Comparison of ENCODE assay signal across 1 cellular context in the genomic region with DNA sequence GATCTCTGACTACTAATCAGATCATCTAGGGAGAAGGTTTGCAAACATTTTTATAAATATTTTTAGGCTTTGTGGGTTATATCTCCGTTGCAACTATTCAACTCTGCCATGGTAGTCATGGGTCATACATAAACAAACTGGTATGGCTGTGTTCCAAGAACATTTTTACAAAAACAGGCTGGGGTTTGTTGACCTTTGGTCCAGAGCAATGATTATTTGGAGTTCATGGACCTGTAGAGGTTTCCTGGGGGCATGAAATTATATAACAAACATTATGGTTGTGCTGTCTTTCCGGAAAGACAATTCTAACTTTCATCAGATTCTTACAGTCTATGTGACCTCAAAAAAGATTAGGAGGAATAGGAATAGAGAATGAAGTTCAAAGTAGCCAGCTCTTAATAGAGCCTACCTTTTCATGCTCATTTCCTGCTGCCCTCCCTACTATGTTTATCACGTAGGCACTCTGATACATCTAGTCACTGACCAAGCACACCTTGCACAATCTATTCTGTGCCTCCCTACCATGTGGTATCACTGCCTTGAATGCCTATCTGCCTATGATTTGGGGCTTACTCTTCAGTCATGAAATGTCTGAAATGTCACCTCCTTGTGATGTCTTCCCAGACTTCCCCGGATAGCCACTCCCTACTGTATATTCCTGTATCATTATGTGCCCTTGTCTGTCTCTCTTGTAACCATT.
TF ChIP-seq lines count a peak whose summit lies in the region.

No MANE protein-coding gene starts in this region.

TF ChIP-seq in HepG2, 621 proteins besides CTCF, POLR2A, EP300 and RAD21 (continued from another document and continues in another):
- TF ChIP-seq, protein P1, sequence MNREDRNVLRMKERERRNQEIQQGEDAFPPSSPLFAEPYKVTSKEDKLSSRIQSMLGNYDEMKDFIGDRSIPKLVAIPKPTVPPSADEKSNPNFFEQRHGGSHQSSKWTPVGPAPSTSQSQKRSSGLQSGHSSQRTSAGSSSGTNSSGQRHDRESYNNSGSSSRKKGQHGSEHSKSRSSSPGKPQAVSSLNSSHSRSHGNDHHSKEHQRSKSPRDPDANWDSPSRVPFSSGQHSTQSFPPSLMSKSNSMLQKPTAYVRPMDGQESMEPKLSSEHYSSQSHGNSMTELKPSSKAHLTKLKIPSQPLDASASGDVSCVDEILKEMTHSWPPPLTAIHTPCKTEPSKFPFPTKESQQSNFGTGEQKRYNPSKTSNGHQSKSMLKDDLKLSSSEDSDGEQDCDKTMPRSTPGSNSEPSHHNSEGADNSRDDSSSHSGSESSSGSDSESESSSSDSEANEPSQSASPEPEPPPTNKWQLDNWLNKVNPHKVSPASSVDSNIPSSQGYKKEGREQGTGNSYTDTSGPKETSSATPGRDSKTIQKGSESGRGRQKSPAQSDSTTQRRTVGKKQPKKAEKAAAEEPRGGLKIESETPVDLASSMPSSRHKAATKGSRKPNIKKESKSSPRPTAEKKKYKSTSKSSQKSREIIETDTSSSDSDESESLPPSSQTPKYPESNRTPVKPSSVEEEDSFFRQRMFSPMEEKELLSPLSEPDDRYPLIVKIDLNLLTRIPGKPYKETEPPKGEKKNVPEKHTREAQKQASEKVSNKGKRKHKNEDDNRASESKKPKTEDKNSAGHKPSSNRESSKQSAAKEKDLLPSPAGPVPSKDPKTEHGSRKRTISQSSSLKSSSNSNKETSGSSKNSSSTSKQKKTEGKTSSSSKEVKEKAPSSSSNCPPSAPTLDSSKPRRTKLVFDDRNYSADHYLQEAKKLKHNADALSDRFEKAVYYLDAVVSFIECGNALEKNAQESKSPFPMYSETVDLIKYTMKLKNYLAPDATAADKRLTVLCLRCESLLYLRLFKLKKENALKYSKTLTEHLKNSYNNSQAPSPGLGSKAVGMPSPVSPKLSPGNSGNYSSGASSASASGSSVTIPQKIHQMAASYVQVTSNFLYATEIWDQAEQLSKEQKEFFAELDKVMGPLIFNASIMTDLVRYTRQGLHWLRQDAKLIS (CRISPR knock-in tag; IDR thresholded peaks at IDR 0.05), result peak; percentile 49; the same call in 1 of the 2 replicates
- TF ChIP-seq, protein P2, sequence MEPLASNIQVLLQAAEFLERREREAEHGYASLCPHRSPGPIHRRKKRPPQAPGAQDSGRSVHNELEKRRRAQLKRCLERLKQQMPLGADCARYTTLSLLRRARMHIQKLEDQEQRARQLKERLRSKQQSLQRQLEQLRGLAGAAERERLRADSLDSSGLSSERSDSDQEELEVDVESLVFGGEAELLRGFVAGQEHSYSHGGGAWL (CRISPR knock-in tag; IDR thresholded peaks at IDR 0.05), result no peak
- TF ChIP-seq FOXP1 (IDR thresholded peaks at IDR 0.05) (no peak), FOXP1 (CRISPR knock-in tag; IDR thresholded peaks at IDR 0.05) (peak; percentile 88), ZNF143 (CRISPR knock-in tag; IDR thresholded peaks at IDR 0.05) (no peak), ZNF562 (CRISPR knock-in tag; IDR thresholded peaks at IDR 0.05; ENCODE audit: borderline replicate concordance) (no peak), PTBP1 (IDR thresholded peaks at IDR 0.05; ENCODE audit: low read depth, low read length, poor library complexity, severe bottlenecking) (no peak), CC2D1A (CRISPR knock-in tag; IDR thresholded peaks at IDR 0.05) (peak; percentile 91; the same call in 1 of the 2 replicates), PHF5A (CRISPR knock-in tag; IDR thresholded peaks at IDR 0.05; ENCODE audit: low read depth, unreplicated experiment) (peak; percentile 64), DMAP1 (CRISPR knock-in tag; IDR thresholded peaks at IDR 0.05) (no peak; the same call in 1 of the 2 replicates), FOXA3 (CRISPR knock-in tag; IDR thresholded peaks at IDR 0.05) (peak; percentile 70), ZNF770 (CRISPR knock-in tag; IDR thresholded peaks at IDR 0.05) (no peak), TBX2 (CRISPR knock-in tag; IDR thresholded peaks at IDR 0.05; ENCODE audit: borderline replicate concordance) (peak; percentile 88), ZNF704 (CRISPR knock-in tag; IDR thresholded peaks at IDR 0.05; ENCODE audit: borderline replicate concordance) (no peak), RFXAP (CRISPR knock-in tag; IDR thresholded peaks at IDR 0.05; ENCODE audit: borderline replicate concordance) (no peak), ZNF816 (CRISPR knock-in tag; IDR thresholded peaks at IDR 0.05; ENCODE audit: borderline replicate concordance) (0 out of 2 replicates have a peak, but pooled peaks have one; percentile 24), ZNF772 (CRISPR knock-in tag; IDR thresholded peaks at IDR 0.05) (peak; percentile 92), POGK (CRISPR knock-in tag; conservative IDR thresholded peaks at IDR 0.05) (peak; percentile 58), SSRP1 (CRISPR knock-in tag; IDR thresholded peaks at IDR 0.05) (peak; percentile 99), KLF15 (CRISPR knock-in tag; IDR thresholded peaks at IDR 0.05; ENCODE audit: borderline replicate concordance) (no peak), HNF4A (CRISPR knock-in tag; IDR thresholded peaks at IDR 0.05) (peak; percentile 98), GTF2F1 (IDR thresholded peaks at IDR 0.05; ENCODE audit: low read length) (no peak), THAP11 (CRISPR knock-in tag; IDR thresholded peaks at IDR 0.05) (peak; percentile 65), PRPF4 (IDR thresholded peaks at IDR 0.05; ENCODE audit: low read depth, low read length, poor library complexity, severe bottlenecking) (no peak), ZNF883 (CRISPR knock-in tag; IDR thresholded peaks at IDR 0.05; ENCODE audit: not compliant biosample characterization) (no peak), YY1 (IDR thresholded peaks at IDR 0.05; ENCODE audit: insufficient read depth, insufficient replicate concordance, low read depth, low read length) (peak; percentile 43), HMGA1 (CRISPR knock-in tag; conservative IDR thresholded peaks at IDR 0.05) (no peak), ZNF34 (CRISPR knock-in tag; IDR thresholded peaks at IDR 0.05; ENCODE audit: borderline replicate concordance) (no peak), ZNF557 (CRISPR knock-in tag; IDR thresholded peaks at IDR 0.05) (0 out of 2 replicates have a peak, but pooled peaks have one; percentile 21), ZNF556 (CRISPR knock-in tag; IDR thresholded peaks at IDR 0.05; ENCODE audit: borderline replicate concordance) (0 out of 2 replicates have a peak, but pooled peaks have one; percentile 55), FOXJ3 (CRISPR knock-in tag; IDR thresholded peaks at IDR 0.05; ENCODE audit: borderline replicate concordance) (peak; percentile 95; the same call in 1 of the 2 replicates), FOSL1 (CRISPR knock-in tag; IDR thresholded peaks at IDR 0.05; ENCODE audit: borderline replicate concordance) (no peak), SNAPC2 (CRISPR knock-in tag; IDR thresholded peaks at IDR 0.05) (peak; percentile 61; the same call in 1 of the 2 replicates), ZNF672 (CRISPR knock-in tag; IDR thresholded peaks at IDR 0.05) (no peak), UBTF (CRISPR knock-in tag; IDR thresholded peaks at IDR 0.05) (no peak)
- TF ChIP-seq, protein P3, sequence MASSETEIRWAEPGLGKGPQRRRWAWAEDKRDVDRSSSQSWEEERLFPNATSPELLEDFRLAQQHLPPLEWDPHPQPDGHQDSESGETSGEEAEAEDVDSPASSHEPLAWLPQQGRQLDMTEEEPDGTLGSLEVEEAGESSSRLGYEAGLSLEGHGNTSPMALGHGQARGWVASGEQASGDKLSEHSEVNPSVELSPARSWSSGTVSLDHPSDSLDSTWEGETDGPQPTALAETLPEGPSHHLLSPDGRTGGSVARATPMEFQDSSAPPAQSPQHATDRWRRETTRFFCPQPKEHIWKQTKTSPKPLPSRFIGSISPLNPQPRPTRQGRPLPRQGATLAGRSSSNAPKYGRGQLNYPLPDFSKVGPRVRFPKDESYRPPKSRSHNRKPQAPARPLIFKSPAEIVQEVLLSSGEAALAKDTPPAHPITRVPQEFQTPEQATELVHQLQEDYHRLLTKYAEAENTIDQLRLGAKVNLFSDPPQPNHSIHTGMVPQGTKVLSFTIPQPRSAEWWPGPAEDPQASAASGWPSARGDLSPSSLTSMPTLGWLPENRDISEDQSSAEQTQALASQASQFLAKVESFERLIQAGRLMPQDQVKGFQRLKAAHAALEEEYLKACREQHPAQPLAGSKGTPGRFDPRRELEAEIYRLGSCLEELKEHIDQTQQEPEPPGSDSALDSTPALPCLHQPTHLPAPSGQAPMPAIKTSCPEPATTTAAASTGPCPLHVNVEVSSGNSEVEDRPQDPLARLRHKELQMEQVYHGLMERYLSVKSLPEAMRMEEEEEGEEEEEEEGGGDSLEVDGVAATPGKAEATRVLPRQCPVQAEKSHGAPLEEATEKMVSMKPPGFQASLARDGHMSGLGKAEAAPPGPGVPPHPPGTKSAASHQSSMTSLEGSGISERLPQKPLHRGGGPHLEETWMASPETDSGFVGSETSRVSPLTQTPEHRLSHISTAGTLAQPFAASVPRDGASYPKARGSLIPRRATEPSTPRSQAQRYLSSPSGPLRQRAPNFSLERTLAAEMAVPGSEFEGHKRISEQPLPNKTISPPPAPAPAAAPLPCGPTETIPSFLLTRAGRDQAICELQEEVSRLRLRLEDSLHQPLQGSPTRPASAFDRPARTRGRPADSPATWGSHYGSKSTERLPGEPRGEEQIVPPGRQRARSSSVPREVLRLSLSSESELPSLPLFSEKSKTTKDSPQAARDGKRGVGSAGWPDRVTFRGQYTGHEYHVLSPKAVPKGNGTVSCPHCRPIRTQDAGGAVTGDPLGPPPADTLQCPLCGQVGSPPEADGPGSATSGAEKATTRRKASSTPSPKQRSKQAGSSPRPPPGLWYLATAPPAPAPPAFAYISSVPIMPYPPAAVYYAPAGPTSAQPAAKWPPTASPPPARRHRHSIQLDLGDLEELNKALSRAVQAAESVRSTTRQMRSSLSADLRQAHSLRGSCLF (CRISPR knock-in tag; IDR thresholded peaks at IDR 0.05; ENCODE audit: borderline replicate concordance), result no peak
- TF ChIP-seq, protein P4, sequence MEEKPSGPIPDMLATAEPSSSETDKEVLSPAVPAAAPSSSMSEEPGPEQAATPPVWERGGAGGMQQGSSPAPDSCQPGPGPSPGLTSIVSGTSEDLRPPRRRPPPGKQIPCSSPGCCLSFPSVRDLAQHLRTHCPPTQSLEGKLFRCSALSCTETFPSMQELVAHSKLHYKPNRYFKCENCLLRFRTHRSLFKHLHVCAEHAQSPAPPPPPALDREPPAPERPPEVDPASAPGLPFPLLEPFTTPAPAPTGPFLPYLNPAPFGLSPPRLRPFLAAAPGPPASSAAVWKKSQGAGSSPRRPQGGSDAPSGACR (CRISPR knock-in tag; IDR thresholded peaks at IDR 0.05), result peak; percentile 54; the same call in 1 of the 2 replicates
- TF ChIP-seq, protein P5, sequence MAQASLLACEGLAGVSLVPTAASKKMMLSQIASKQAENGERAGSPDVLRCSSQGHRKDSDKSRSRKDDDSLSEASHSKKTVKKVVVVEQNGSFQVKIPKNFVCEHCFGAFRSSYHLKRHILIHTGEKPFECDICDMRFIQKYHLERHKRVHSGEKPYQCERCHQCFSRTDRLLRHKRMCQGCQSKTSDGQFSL (CRISPR knock-in tag; IDR thresholded peaks at IDR 0.05), result no peak
